Comparison of ENCODE assay signal across 13 cellular contexts in the genomic region with DNA sequence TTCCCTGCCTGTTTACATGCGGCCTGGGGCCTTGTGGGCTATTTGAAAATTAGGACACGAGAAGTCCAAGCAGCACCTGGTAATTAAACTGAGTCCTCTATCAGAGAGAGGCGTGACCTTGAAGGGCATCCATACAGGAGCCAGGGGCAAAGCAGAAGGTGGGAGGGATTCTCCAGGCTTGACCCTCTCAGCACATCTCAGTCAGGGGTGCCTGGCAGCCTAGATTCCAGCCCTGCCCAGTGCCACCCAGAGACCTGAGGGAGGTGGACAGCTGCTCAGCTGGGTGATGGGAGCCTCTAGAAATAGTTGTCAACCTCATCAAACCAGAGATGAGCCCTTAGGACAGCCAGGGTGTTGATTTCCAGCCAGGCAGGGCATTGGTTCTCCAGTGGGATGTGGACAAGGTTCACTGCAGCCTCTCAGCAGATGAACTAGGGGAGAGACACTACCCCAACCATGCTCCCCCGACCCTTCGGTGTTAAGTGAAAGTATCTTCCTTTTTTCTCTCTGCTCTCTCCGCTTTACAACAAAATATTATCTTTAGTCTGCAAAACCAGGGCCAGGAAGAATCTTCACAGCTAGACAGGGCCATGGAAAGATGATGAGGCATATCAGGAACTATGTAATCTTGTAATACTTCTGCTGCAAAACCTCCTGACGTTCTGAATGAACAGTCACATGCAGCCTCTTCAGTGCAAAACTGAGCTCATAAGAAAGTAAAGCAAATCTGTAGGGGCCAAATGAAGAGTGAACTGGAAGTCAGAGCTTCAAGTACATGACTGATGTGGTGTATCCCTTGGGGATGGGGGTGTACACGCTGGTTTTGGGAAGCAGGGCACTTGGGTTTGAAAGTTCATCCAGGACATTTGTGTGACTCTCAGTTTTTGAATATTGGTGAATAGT. TPM values are rescaled to one million over a fixed set of nuclear protein-coding genes. Genes with fewer than 3 reads are reported as not detected.
A peak's percentile ranks its signal among the peaks of the same experiment; 100 is the strongest.
DNase-seq lines count a peak whose midpoint lies in the region; ATAC-seq lines count a peak whose summit lies in the region.
"Had no signal": no experiment of that assay in that cellular context is flagged by ENCODE, and none has a peak within 500 bp of the region (broad histone marks: within the 10 kb centered on the region; RNA-seq: fewer than 3 reads in every experiment).

No MANE protein-coding gene starts in this region.

- H3K4me1 ChIP-seq in BLaER1 (peaks cover 58% of the 10 kb centered on the region), adipocyte (ENCODE audit: control insufficient read depth, insufficient read depth, low read length) (peaks cover 30% of the 10 kb centered on the region)
- H3K4me1 ChIP-seq in naive thymus-derived CD4-positive, alpha-beta T cell (ENCODE audit: control insufficient read depth in 2 of 2, insufficient read depth in 2 of 2, low read length in 2 of 2), result peaks cover 62 to 67% of the 10 kb centered on the region in 2 donors

- H3K9me3 Mint-ChIP-seq in naive thymus-derived CD4-positive, alpha-beta T cell, result peaks cover 0 to 8% (median 0%) of the 10 kb centered on the region in 11 donors

- H3K27me3 ChIP-seq in BLaER1 (no peaks in the 10 kb centered on the region), adipocyte (replicated peaks; ENCODE audit: control insufficient read depth, insufficient read depth, low read length) (no peaks in the 10 kb centered on the region)
- H3K27me3 ChIP-seq in naive thymus-derived CD4-positive, alpha-beta T cell (ENCODE audit: control insufficient read depth in 2 of 2, insufficient read depth in 2 of 2, low read length in 2 of 2), result no peaks in the 10 kb centered on the region
- H3K27me3 ChIP-seq: upper lobe of left lung had no signal

- peaks cover 51 to 89% (median 74%) of the 10 kb centered on the region in 7 donors for H3K4me1 Mint-ChIP-seq in naive thymus-derived CD4-positive, alpha-beta T cell

- H3K27ac Mint-ChIP-seq in naive thymus-derived CD4-positive, alpha-beta T cell, result peak overlapping the region; percentile 90 to 100 (median 98)

- H3K4me2 ChIP-seq in BLaER1, result peak overlapping the region; percentile 62

- H3K36me3 ChIP-seq in BLaER1 (no peaks in the 10 kb centered on the region), KOPT-K1 (ENCODE audit: insufficient read depth, low read length) (peaks cover 29% of the 10 kb centered on the region), adipocyte (ENCODE audit: control insufficient read depth, insufficient read depth, low read length, severe bottlenecking) (no peaks in the 10 kb centered on the region)
- H3K36me3 ChIP-seq in naive thymus-derived CD4-positive, alpha-beta T cell (ENCODE audit: control insufficient read depth in 2 of 3, insufficient read depth in 3 of 3, low read length in 3 of 3), result no peaks in the 10 kb centered on the region
- H3K36me3 ChIP-seq: upper lobe of left lung had no signal

- no peaks in the 10 kb centered on the region for H4K20me1 ChIP-seq in BLaER1

- DNase-seq in adipocyte (ENCODE audit: low read depth) (peak; percentile 38), NOMO-1 treated with DMSO at 0.1 percent for 48 hours (lab: John Stamatoyannopoulos, UW; ENCODE audit: unreplicated experiment) (no peak)
- DNase-seq in naive thymus-derived CD4-positive, alpha-beta T cell, result peak in 1 of 9 donors; percentile 13
- DNase-seq: central memory CD4-positive, alpha-beta T cell; COR-L47; naive B cell; NCI-H1417; upper lobe of left lung had no signal

- H3K27ac ChIP-seq in BLaER1 (peak overlapping the region; percentile 46; the same call in 1 of the 2 replicates), KOPT-K1 (ENCODE audit: low read depth, low read length, poor library complexity, severe bottlenecking) (peak overlapping the region; percentile 53)
- H3K27ac ChIP-seq in naive thymus-derived CD4-positive, alpha-beta T cell (ENCODE audit: low read depth, low read length), result peak overlapping the region; percentile 60

- 0 out of 2 replicates have a peak overlapping the region, but pooled peaks have one; percentile 17 for H3K9ac ChIP-seq in BLaER1
- peak overlapping the region; percentile 33 for H3K9ac ChIP-seq in adipocyte (ENCODE audit: low read length)

- CTCF ChIA-PET in naive thymus-derived CD4-positive, alpha-beta T cell (lab: Charles Lee), result interaction anchor here (1.2 to 6.6 kb wide), 2 partner anchors 24 to 28 kb away, joined by 4 to 48 read pairs; no protein-coding TSS in a partner anchor

- peaks cover 8% of the 10 kb centered on the region; the same call in 1 of the 2 replicates for H3K9me3 ChIP-seq in BLaER1
- H3K9me3 ChIP-seq in KOPT-K1 (ENCODE audit: insufficient read depth, low read length, poor library complexity, severe bottlenecking), result peaks cover 20% of the 10 kb centered on the region
- H3K9me3 ChIP-seq in adipocyte (ENCODE audit: control insufficient read depth, low read length), result no peaks in the 10 kb centered on the region
- H3K9me3 ChIP-seq in naive thymus-derived CD4-positive, alpha-beta T cell (ENCODE audit: control insufficient read depth in 2 of 3, low read length in 3 of 3), result no peaks in the 10 kb centered on the region
- H3K9me3 ChIP-seq: upper lobe of left lung had no signal

- no peak for ATAC-seq in naive thymus-derived CD4-positive, alpha-beta T cell
- ATAC-seq in HG03196 (IDR thresholded peaks at IDR 0.05; ENCODE audit: unreplicated experiment), result no peak
- no peak for ATAC-seq in GM18870 (IDR thresholded peaks at IDR 0.05; ENCODE audit: unreplicated experiment)
- ATAC-seq in HG03520 (IDR thresholded peaks at IDR 0.05; ENCODE audit: unreplicated experiment), result no peak

- H3K4me3 ChIP-seq in BLaER1 (no peak overlapping the region), adipocyte (ENCODE audit: low read length) (no peak overlapping the region)
- H3K4me3 ChIP-seq in naive thymus-derived CD4-positive, alpha-beta T cell (ENCODE audit: low read length), result peak overlapping the region; percentile 4
- H3K4me3 ChIP-seq: upper lobe of left lung had no signal

- peak overlapping the region; percentile 64 to 87 (median 78) for H3K4me3 Mint-ChIP-seq in naive thymus-derived CD4-positive, alpha-beta T cell
- H3K4me3 Mint-ChIP-seq: naive B cell had no signal

- intact Hi-C loops in naive thymus-derived CD4-positive, alpha-beta T cell (cut with micrococcal nuclease), result loop anchor here in 1 of 2 donors (2.0 kb wide), 1 partner anchor 47 kb away; no protein-coding TSS in a partner anchor

- H3K27me3 Mint-ChIP-seq in naive thymus-derived CD4-positive, alpha-beta T cell, result peaks cover 0 to 6% (median 0%) of the 10 kb centered on the region in 5 donors
- H3K27me3 Mint-ChIP-seq: naive B cell had no signal

- POLR2A ChIA-PET in naive thymus-derived CD4-positive, alpha-beta T cell (lab: Charles Lee), result interaction anchor here (0.6 to 13.9 kb wide), 7 partner anchors 16 to 769 kb away, joined by 3 to 502 read pairs (median 3); partner anchors contain the start of genes MRPS6 and SLC5A3

- H3K36me3 Mint-ChIP-seq in naive thymus-derived CD4-positive, alpha-beta T cell, result peaks cover 0 to 55% (median 7%) of the 10 kb centered on the region in 5 donors
- H3K36me3 Mint-ChIP-seq: naive B cell had no signal

RNA-seq across cellular contexts. Expression of gene ATP5PO, which starts 35.9 kb away (rescaled TPM):
- 100 to 1,000 TPM; 123 to 185 (median 157) TPM for total RNA-seq in naive thymus-derived CD4-positive, alpha-beta T cell
- 100 to 1,000 TPM; 366 to 449 TPM for polyA plus RNA-seq in naive thymus-derived CD4-positive, alpha-beta T cell
